In the genomic region with DNA sequence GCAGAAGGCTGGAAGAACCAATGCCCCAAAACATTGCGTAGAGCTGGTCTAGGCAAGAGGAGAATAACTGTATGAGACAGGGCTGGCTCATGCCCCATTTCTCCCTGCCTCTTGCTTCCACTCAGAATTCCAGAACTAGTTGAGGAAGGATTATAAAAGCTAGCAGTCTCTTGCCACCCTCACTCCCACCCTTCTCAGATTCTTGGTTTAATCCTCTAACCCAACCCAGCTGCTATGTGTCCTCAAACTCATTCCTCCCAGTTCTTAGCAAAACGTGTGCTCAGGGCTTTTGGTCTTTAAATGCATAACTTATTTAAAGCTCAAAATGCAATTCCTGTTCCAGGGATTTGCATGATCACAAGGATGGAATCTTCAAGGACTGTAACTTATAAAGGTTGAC, we compare ENCODE assay signal across 26 cellular contexts.
"Had no signal": no experiment of that assay in that cellular context is flagged by ENCODE, and none has a peak within 500 bp of the region (broad histone marks: within the 10 kb centered on the region; RNA-seq: fewer than 3 reads in every experiment).

No MANE protein-coding gene starts in this region.

- H3K4me3 ChIP-seq: body of pancreas had no signal

- H3K27me3 ChIP-seq: body of pancreas had no signal

- H3K4me1 ChIP-seq: body of pancreas had no signal

- H3K9me3 ChIP-seq: body of pancreas had no signal

- DNase-seq: activated CD4-positive, alpha-beta T cell treated with anti-CD3 and anti-CD28 coated beads for 48 hours; activated CD4-positive, alpha-beta T cell treated with anti-CD3 and anti-CD28 coated beads, Interleukin-2, amount 50 U/mL, for 4 hours; activated CD4-positive, CD25-positive, alpha-beta regulatory T cell treated with anti-CD3 and anti-CD28 coated beads, Interleukin-2, amount 50 U/mL, for 72 hours; activated CD8-positive, alpha-beta memory T cell treated with anti-CD3 and anti-CD28 coated beads, Interleukin-2, amount 50 U/mL, for 48 hours; activated CD8-positive, alpha-beta T cell treated with anti-CD3 and anti-CD28 coated beads, Interleukin-2, amount 10 ng/mL, durations not matched to agents 7 days and 5 days; activated naive CD4-positive, alpha-beta T cell treated with anti-CD3 and anti-CD28 coated beads, Interleukin-2, amount 50 U/mL, for 16 hours; activated naive CD8-positive, alpha-beta T cell treated with anti-CD3 and anti-CD28 coated beads, Interleukin-2, amount 10 ng/mL, durations not matched to agents 7 days and 5 days; activated T-cell treated with anti-CD3 and anti-CD28 coated beads, Interleukin-2, amount 50 U/mL, for 1 hour; aorta; body of pancreas; Kasumi-1; KBM-7; NCI-H1092; NCI-H1417; NCI-H1930; NCI-H2171; NCI-H2227 treated with DMSO at 0.1 percent for 48 hours; NCI-H446 treated with DMSO at 0.1 percent for 48 hours; NCI-H524 treated with DMSO at 0.1 percent for 48 hours; NCI-H748 treated with DMSO at 0.1 percent for 48 hours; OCI-M1; Right ventricle myocardium superior; RPMI8226; T-helper 9 cell had no signal

- H3K27ac ChIP-seq: body of pancreas had no signal

- ATAC-seq: activated CD8-positive, alpha-beta T cell treated with anti-CD3 and anti-CD28 coated beads, Interleukin-2, amount 10 ng/mL, durations not matched to agents 7 days and 5 days; body of pancreas; Panc1; WTC11 had no signal
